11 cellular contexts compared by ENCODE assay signal in genomic region chr3:157086775-157087174, GRCh38.
DNase-seq lines count a peak whose midpoint lies in the region; ATAC-seq and TF ChIP-seq lines count a peak whose summit lies in the region.
"Had no signal": no experiment of that assay in that cellular context is flagged by ENCODE, and none has a peak within 500 bp of the region (broad histone marks: within the 10 kb centered on the region; RNA-seq: fewer than 3 reads in every experiment).

No MANE protein-coding gene starts in this region.

- H3K4me3 Mint-ChIP-seq in Calu3 (ENCODE audit: low read depth, unreplicated experiment), result peak overlapping the region; percentile 83
- H3K4me3 Mint-ChIP-seq: dendritic cell treated with granulocyte-macrophage colony-stimulating factor and Interleukin-4, amounts not matched to agents 40 ng/mL and 50 ng/mL, for 4 days had no signal

- DNase-seq in Calu3, result no peak
- no peak for DNase-seq in fibroblast of lung (ENCODE audit: low read depth in 2 of 2)
- no peak for DNase-seq in NCI-H510A (lab: John Stamatoyannopoulos, UW)
- DNase-seq: activated naive CD4-positive, alpha-beta T cell treated with anti-CD3 and anti-CD28 coated beads, Interleukin-2, amount 10 ng/mL, durations not matched to agents 7 days and 5 days; foreskin fibroblast had no signal

- H3K27me3 ChIP-seq in OCI-LY3 (ENCODE audit: low read depth, low read length), result no peaks in the 10 kb centered on the region
- H3K27me3 ChIP-seq in fibroblast of lung (ENCODE audit: control insufficient read depth, insufficient read depth, low read length), result no peaks in the 10 kb centered on the region
- H3K27me3 ChIP-seq in skeletal muscle tissue (ENCODE audit: control insufficient read depth in 3 of 3, insufficient read depth in 3 of 3, low read length in 3 of 3), result no peaks in the 10 kb centered on the region

- H3K9ac ChIP-seq in OCI-LY3 (ENCODE audit: low read length) (no peak overlapping the region), fibroblast of lung (ENCODE audit: insufficient read depth, low read length) (no peak overlapping the region), skeletal muscle tissue (ENCODE audit: low read depth in 1 of 3, low read length in 3 of 3) (peak overlapping the region; percentile 62 to 97 (median 96))
- H3K9ac ChIP-seq: neural progenitor cell had no signal

- peak overlapping the region; percentile 94 for H3K27ac Mint-ChIP-seq in Calu3 (ENCODE audit: unreplicated experiment)
- H3K27ac Mint-ChIP-seq: dendritic cell treated with granulocyte-macrophage colony-stimulating factor and Interleukin-4, amounts not matched to agents 40 ng/mL and 50 ng/mL, for 4 days had no signal

- H3K27ac ChIP-seq in OCI-LY3 (ENCODE audit: low read length), result no peak overlapping the region
- peak overlapping the region; percentile 33 for H3K27ac ChIP-seq in fibroblast of lung (ENCODE audit: insufficient read depth, low read length)
- peak overlapping the region; percentile 99 for H3K27ac ChIP-seq in skeletal muscle tissue (ENCODE audit: low read depth, low read length)
- H3K27ac ChIP-seq: neural progenitor cell had no signal

- peaks cover 8% of the 10 kb centered on the region for H3K9me3 Mint-ChIP-seq in Calu3 (ENCODE audit: low read depth, unreplicated experiment)
- H3K9me3 Mint-ChIP-seq: activated naive CD4-positive, alpha-beta T cell treated with anti-CD3 and anti-CD28 coated beads, Interleukin-2, amount 10 ng/mL, durations not matched to agents 7 days and 5 days; dendritic cell treated with granulocyte-macrophage colony-stimulating factor and Interleukin-4, amounts not matched to agents 40 ng/mL and 50 ng/mL, for 4 days; neural progenitor cell had no signal

- H2AFZ ChIP-seq in OCI-LY3 (ENCODE audit: low read depth, low read length) (peak overlapping the region; percentile 49; the same call in 1 of the 2 replicates), fibroblast of lung (ENCODE audit: low read length) (no peak overlapping the region)
- H2AFZ ChIP-seq: neural progenitor cell had no signal

- H4K20me1 ChIP-seq in OCI-LY3 (ENCODE audit: insufficient read depth, low read length) (no peaks in the 10 kb centered on the region), fibroblast of lung (ENCODE audit: control insufficient read depth, extremely low read depth, insufficient read depth, low read length) (no peaks in the 10 kb centered on the region)

- H3K4me2 ChIP-seq in OCI-LY3 (ENCODE audit: low read length) (peak overlapping the region; percentile 37), fibroblast of lung (ENCODE audit: extremely low read depth, insufficient read depth, low read length) (no peak overlapping the region)
- H3K4me2 ChIP-seq: neural progenitor cell had no signal

- no peak for ATAC-seq in HG02852 (IDR thresholded peaks at IDR 0.05; ENCODE audit: unreplicated experiment)
- no peak for ATAC-seq in GM18867 (IDR thresholded peaks at IDR 0.05; ENCODE audit: unreplicated experiment)

- H3K4me3 ChIP-seq in OCI-LY3 (ENCODE audit: low read length) (peak overlapping the region; percentile 6; the same call in 1 of the 2 replicates), fibroblast of lung (replicated peaks in 1 of 4; ENCODE audit: control extremely low read depth in 1 of 4, insufficient read depth in 1 of 4, low read depth in 3 of 4, low read length in 4 of 4) (no peak overlapping the region), skeletal muscle tissue (ENCODE audit: low read length in 3 of 3) (peak overlapping the region in 1 of 3 donors; percentile 33)
- H3K4me3 ChIP-seq: neural progenitor cell had no signal

- BruUV-seq in Calu3 (replicated peaks; lab: Mats Ljungman, UMichigan), result no TSS peak

- H3K79me2 ChIP-seq in OCI-LY3 (ENCODE audit: low read length), result no peaks in the 10 kb centered on the region
- H3K79me2 ChIP-seq in fibroblast of lung (ENCODE audit: control insufficient read depth, insufficient read depth, low read length), result no peaks in the 10 kb centered on the region

- H3K4me1 ChIP-seq in OCI-LY3 (ENCODE audit: low read length) (peaks cover 57% of the 10 kb centered on the region), fibroblast of lung (ENCODE audit: control insufficient read depth, extremely low read depth, insufficient read depth, low read length) (peaks cover 30% of the 10 kb centered on the region), skeletal muscle tissue (ENCODE audit: control insufficient read depth in 3 of 3, insufficient read depth in 3 of 3, low read length in 3 of 3) (peaks cover 42 to 44% (median 42%) of the 10 kb centered on the region in 3 donors)

- H3K27me3 Mint-ChIP-seq in Calu3 (ENCODE audit: unreplicated experiment), result no peaks in the 10 kb centered on the region

- H3K9me3 ChIP-seq in OCI-LY3 (ENCODE audit: insufficient read depth, low read length) (no peaks in the 10 kb centered on the region), fibroblast of lung (ENCODE audit: control insufficient read depth, insufficient read depth, low read depth, low read length) (no peaks in the 10 kb centered on the region), skeletal muscle tissue (ENCODE audit: control insufficient read depth in 3 of 3, low read length in 3 of 3) (no peaks in the 10 kb centered on the region)

- no peaks in the 10 kb centered on the region for H3K36me3 ChIP-seq in OCI-LY3 (replicated peaks; ENCODE audit: low read depth, low read length)
- H3K36me3 ChIP-seq in fibroblast of lung (ENCODE audit: control insufficient read depth, insufficient read depth, low read length), result no peaks in the 10 kb centered on the region
- no peaks in the 10 kb centered on the region for H3K36me3 ChIP-seq in skeletal muscle tissue (ENCODE audit: control insufficient read depth in 3 of 3, insufficient read depth in 3 of 3, low read length in 3 of 3)
- H3K36me3 ChIP-seq: neural progenitor cell had no signal

- H3K4me1 Mint-ChIP-seq in Calu3 (ENCODE audit: low read depth, unreplicated experiment), result peaks cover 81% of the 10 kb centered on the region

- H3K36me3 Mint-ChIP-seq in Calu3 (ENCODE audit: insufficient read depth, unreplicated experiment), result peaks cover 42% of the 10 kb centered on the region
- H3K36me3 Mint-ChIP-seq: activated naive CD4-positive, alpha-beta T cell treated with anti-CD3 and anti-CD28 coated beads, Interleukin-2, amount 10 ng/mL, durations not matched to agents 7 days and 5 days; neural progenitor cell had no signal

- no peak for TF ChIP-seq CTCF in Calu3 (IDR thresholded peaks at IDR 0.05; ENCODE audit: unreplicated experiment)
- no peak for TF ChIP-seq CTCF in OCI-LY3 (IDR thresholded peaks at IDR 0.05; ENCODE audit: low read depth, low read length)
- TF ChIP-seq CTCF in fibroblast of lung (conservative IDR thresholded peaks at IDR 0.05 in 1 of 2, IDR thresholded peaks at IDR 0.05 in 1 of 2; ENCODE audit: low read depth in 1 of 2, low read length in 2 of 2), result no peak

- intact Hi-C loops in Calu3 (cut with micrococcal nuclease; ENCODE audit: unreplicated experiment), result loop anchor here (5.0 kb wide), 1 partner anchor 629 kb away; no protein-coding TSS in a partner anchor

- CTCF ChIA-PET in Calu3 (lab: Charles Lee), result interaction anchor here (1.0 to 3.4 kb wide), 5 partner anchors 9 to 552 kb away, joined by 3 to 49 read pairs (median 9); no protein-coding TSS in a partner anchor

Comparison
In these comparisons a context has a peak if more than half of its experiments do, and no peak if none do; other contexts are left out.
1. H3K9ac ChIP-seq: peak in skeletal muscle tissue (3 of 3); none in OCI-LY3 (single experiment) and fibroblast of lung (single experiment).